1 cellular context compared by ENCODE assay signal in genomic region chr16:21302454-21302853, GRCh38.
TF ChIP-seq lines count a peak whose summit lies in the region.

No MANE protein-coding gene starts in this region.

TF ChIP-seq in SK-N-SH treated with all-trans-retinoic acid at 6 μM for 48 hours, 23 proteins besides CTCF, POLR2A, EP300 and RAD21 (continued from another document):
- TF ChIP-seq TSHZ2 (CRISPR knock-in tag; IDR thresholded peaks at IDR 0.05) (no peak), CREB5 (CRISPR knock-in tag; IDR thresholded peaks at IDR 0.05; ENCODE audit: low read depth) (no peak)
